ENCODE assay signal across 1 cellular context in the genomic region with DNA sequence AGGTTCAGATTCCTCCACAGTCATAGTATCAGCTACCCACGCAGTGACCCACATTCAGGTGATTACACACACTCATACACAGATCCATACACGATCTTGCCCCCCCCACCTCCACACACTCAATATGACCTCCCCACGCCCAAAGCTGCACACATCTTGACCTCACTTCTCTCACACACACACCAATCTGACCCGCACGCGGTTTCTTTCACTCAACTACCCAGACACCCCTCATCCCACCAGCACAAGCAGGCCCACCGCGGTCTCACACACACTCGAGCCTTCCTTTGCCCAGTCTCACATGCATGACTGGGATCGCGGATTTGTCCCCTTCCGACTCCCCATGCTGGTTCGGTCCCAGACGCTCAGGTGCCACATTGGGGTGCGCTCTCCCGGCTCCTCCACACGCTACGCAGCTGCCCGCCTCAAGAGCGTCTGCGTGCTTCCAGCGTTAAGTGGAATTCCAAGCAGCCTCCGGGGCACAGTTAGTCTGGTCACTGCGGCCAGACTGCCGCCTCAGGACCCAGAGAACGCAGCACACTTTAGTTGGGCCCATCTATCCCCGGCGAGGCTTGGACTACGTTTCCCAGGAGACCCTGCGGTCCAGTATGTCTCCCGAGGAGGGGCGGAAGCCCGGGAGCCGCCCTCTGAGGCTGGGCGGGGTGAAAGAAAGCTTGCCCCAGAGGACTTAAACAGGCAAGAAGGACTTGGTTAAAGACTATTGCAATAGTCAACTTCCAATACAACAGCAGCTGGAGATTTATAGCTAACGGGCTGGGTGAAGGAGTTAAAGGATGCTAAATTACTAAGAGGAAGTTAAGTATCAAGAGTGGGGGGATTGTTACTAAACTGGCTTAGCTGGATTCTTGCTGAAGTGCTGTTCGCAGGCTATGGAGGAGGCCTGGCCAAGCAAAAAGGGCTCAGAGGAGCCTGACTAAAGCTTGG.
TF ChIP-seq lines count a peak whose summit lies in the region.

No MANE protein-coding gene starts in this region.

TF ChIP-seq in HEK293, 187 proteins besides CTCF, POLR2A, EP300 and RAD21 (continued from another document and continues in another):
- TF ChIP-seq, protein P1, sequence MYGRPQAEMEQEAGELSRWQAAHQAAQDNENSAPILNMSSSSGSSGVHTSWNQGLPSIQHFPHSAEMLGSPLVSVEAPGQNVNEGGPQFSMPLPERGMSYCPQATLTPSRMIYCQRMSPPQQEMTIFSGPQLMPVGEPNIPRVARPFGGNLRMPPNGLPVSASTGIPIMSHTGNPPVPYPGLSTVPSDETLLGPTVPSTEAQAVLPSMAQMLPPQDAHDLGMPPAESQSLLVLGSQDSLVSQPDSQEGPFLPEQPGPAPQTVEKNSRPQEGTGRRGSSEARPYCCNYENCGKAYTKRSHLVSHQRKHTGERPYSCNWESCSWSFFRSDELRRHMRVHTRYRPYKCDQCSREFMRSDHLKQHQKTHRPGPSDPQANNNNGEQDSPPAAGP (tag by site-specific recombination; IDR thresholded peaks at IDR 0.05): peak; percentile 85
- TF ChIP-seq ZNF37A (tag by site-specific recombination; IDR thresholded peaks at IDR 0.05) (no peak), GFI1B (tag by site-specific recombination; IDR thresholded peaks at IDR 0.05) (0 out of 2 replicates have a peak, but pooled peaks have one; percentile 6), ZNF169 (tag by site-specific recombination; IDR thresholded peaks at IDR 0.05) (peak; percentile 86), ZNF843 (tag by site-specific recombination; IDR thresholded peaks at IDR 0.05) (peak; percentile 66), ZNF530 (tag by site-specific recombination; IDR thresholded peaks at IDR 0.05; ENCODE audit: low read depth) (peak; percentile 26; the same call in 1 of the 2 replicates), ZNF658 (tag by site-specific recombination; IDR thresholded peaks at IDR 0.05) (peak; percentile 60; the same call in 1 of the 2 replicates), ZNF133 (tag by site-specific recombination; IDR thresholded peaks at IDR 0.05) (no peak; the same call in none of the 2 replicates), SP2 (tag by site-specific recombination; IDR thresholded peaks at IDR 0.05) (peak; percentile 77), ZNF19 (tag by site-specific recombination; IDR thresholded peaks at IDR 0.05; ENCODE audit: low read depth) (no peak), MEIS1 (CRISPR knock-in tag; IDR thresholded peaks at IDR 0.05; ENCODE audit: borderline replicate concordance) (no peak), ZBTB48 (tag by site-specific recombination; IDR thresholded peaks at IDR 0.05) (peak; percentile 90), ZNF223 (tag by site-specific recombination; IDR thresholded peaks at IDR 0.05) (0 out of 2 replicates have a peak, but pooled peaks have one; percentile 32), ZNF76 (tag by site-specific recombination; IDR thresholded peaks at IDR 0.05; ENCODE audit: borderline replicate concordance, low read depth) (peak; percentile 97), ZBTB21 (tag by site-specific recombination; IDR thresholded peaks at IDR 0.05) (peak; percentile 74), ZNF341 (tag by site-specific recombination; IDR thresholded peaks at IDR 0.05; ENCODE audit: low read depth) (peak; percentile 73), GLI2 (tag by site-specific recombination; IDR thresholded peaks at IDR 0.05; ENCODE audit: borderline replicate concordance, low read depth) (no peak), ZNF558 (tag by site-specific recombination; IDR thresholded peaks at IDR 0.05) (peak; percentile 84), ZNF302 (tag by site-specific recombination; IDR thresholded peaks at IDR 0.05; ENCODE audit: low read depth) (no peak), SCRT2 (tag by site-specific recombination; IDR thresholded peaks at IDR 0.05) (no peak), ZNF621 (tag by site-specific recombination; IDR thresholded peaks at IDR 0.05) (no peak), ZNF239 (tag by site-specific recombination; IDR thresholded peaks at IDR 0.05) (peak; percentile 70; the same call in 1 of the 2 replicates), ZNF433 (tag by site-specific recombination; IDR thresholded peaks at IDR 0.05; ENCODE audit: low read depth) (no peak), ZNF426 (tag by site-specific recombination; IDR thresholded peaks at IDR 0.05) (no peak), ZBTB17 (tag by site-specific recombination; IDR thresholded peaks at IDR 0.05) (peak; percentile 98), ZNF792 (tag by site-specific recombination; IDR thresholded peaks at IDR 0.05) (peak; percentile 94), ZNF707 (tag by site-specific recombination; IDR thresholded peaks at IDR 0.05) (peak; percentile 98)
- TF ChIP-seq, protein P2, sequence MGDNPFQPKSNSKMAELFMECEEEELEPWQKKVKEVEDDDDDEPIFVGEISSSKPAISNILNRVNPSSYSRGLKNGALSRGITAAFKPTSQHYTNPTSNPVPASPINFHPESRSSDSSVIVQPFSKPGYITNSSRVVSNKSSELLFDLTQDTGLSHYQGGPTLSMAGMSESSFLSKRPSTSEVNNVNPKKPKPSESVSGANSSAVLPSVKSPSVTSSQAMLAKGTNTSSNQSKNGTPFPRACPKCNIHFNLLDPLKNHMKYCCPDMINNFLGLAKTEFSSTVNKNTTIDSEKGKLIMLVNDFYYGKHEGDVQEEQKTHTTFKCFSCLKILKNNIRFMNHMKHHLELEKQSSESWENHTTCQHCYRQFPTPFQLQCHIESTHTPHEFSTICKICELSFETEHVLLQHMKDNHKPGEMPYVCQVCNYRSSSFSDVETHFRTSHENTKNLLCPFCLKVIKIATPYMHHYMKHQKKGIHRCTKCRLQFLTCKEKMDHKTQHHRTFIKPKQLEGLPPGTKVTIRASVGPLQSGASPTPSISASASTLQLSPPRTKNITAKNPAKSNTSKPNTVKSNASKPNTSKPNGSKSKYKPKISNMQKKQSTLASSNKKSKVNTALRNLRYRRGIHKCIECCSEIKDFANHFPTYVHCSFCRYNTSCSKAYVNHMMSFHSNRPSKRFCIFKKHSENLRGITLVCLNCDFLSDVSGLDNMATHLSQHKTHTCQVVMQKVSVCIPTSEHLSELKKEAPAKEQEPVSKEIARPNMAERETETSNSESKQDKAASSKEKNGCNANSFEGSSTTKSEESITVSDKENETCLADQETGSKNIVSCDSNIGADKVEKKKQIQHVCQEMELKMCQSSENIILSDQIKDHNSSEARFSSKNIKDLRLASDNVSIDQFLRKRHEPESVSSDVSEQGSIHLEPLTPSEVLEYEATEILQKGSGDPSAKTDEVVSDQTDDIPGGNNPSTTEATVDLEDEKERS (tag by site-specific recombination; IDR thresholded peaks at IDR 0.05): peak; percentile 96
- TF ChIP-seq, protein P3, sequence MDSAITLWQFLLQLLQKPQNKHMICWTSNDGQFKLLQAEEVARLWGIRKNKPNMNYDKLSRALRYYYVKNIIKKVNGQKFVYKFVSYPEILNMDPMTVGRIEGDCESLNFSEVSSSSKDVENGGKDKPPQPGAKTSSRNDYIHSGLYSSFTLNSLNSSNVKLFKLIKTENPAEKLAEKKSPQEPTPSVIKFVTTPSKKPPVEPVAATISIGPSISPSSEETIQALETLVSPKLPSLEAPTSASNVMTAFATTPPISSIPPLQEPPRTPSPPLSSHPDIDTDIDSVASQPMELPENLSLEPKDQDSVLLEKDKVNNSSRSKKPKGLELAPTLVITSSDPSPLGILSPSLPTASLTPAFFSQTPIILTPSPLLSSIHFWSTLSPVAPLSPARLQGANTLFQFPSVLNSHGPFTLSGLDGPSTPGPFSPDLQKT (IDR thresholded peaks at IDR 0.05; ENCODE audit: borderline replicate concordance, low read depth, low read length): peak; percentile 83
- TF ChIP-seq, protein P4, sequence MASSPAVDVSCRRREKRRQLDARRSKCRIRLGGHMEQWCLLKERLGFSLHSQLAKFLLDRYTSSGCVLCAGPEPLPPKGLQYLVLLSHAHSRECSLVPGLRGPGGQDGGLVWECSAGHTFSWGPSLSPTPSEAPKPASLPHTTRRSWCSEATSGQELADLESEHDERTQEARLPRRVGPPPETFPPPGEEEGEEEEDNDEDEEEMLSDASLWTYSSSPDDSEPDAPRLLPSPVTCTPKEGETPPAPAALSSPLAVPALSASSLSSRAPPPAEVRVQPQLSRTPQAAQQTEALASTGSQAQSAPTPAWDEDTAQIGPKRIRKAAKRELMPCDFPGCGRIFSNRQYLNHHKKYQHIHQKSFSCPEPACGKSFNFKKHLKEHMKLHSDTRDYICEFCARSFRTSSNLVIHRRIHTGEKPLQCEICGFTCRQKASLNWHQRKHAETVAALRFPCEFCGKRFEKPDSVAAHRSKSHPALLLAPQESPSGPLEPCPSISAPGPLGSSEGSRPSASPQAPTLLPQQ (tag by site-specific recombination; IDR thresholded peaks at IDR 0.05): peak; percentile 96
- TF ChIP-seq, protein P5, sequence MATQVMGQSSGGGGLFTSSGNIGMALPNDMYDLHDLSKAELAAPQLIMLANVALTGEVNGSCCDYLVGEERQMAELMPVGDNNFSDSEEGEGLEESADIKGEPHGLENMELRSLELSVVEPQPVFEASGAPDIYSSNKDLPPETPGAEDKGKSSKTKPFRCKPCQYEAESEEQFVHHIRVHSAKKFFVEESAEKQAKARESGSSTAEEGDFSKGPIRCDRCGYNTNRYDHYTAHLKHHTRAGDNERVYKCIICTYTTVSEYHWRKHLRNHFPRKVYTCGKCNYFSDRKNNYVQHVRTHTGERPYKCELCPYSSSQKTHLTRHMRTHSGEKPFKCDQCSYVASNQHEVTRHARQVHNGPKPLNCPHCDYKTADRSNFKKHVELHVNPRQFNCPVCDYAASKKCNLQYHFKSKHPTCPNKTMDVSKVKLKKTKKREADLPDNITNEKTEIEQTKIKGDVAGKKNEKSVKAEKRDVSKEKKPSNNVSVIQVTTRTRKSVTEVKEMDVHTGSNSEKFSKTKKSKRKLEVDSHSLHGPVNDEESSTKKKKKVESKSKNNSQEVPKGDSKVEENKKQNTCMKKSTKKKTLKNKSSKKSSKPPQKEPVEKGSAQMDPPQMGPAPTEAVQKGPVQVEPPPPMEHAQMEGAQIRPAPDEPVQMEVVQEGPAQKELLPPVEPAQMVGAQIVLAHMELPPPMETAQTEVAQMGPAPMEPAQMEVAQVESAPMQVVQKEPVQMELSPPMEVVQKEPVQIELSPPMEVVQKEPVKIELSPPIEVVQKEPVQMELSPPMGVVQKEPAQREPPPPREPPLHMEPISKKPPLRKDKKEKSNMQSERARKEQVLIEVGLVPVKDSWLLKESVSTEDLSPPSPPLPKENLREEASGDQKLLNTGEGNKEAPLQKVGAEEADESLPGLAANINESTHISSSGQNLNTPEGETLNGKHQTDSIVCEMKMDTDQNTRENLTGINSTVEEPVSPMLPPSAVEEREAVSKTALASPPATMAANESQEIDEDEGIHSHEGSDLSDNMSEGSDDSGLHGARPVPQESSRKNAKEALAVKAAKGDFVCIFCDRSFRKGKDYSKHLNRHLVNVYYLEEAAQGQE (tag by site-specific recombination; IDR thresholded peaks at IDR 0.05): peak; percentile 46; the same call in 1 of the 2 replicates
- TF ChIP-seq, protein P6, sequence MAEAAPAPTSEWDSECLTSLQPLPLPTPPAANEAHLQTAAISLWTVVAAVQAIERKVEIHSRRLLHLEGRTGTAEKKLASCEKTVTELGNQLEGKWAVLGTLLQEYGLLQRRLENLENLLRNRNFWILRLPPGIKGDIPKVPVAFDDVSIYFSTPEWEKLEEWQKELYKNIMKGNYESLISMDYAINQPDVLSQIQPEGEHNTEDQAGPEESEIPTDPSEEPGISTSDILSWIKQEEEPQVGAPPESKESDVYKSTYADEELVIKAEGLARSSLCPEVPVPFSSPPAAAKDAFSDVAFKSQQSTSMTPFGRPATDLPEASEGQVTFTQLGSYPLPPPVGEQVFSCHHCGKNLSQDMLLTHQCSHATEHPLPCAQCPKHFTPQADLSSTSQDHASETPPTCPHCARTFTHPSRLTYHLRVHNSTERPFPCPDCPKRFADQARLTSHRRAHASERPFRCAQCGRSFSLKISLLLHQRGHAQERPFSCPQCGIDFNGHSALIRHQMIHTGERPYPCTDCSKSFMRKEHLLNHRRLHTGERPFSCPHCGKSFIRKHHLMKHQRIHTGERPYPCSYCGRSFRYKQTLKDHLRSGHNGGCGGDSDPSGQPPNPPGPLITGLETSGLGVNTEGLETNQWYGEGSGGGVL (tag by site-specific recombination; IDR thresholded peaks at IDR 0.05): peak; percentile 78
- TF ChIP-seq, protein P7, sequence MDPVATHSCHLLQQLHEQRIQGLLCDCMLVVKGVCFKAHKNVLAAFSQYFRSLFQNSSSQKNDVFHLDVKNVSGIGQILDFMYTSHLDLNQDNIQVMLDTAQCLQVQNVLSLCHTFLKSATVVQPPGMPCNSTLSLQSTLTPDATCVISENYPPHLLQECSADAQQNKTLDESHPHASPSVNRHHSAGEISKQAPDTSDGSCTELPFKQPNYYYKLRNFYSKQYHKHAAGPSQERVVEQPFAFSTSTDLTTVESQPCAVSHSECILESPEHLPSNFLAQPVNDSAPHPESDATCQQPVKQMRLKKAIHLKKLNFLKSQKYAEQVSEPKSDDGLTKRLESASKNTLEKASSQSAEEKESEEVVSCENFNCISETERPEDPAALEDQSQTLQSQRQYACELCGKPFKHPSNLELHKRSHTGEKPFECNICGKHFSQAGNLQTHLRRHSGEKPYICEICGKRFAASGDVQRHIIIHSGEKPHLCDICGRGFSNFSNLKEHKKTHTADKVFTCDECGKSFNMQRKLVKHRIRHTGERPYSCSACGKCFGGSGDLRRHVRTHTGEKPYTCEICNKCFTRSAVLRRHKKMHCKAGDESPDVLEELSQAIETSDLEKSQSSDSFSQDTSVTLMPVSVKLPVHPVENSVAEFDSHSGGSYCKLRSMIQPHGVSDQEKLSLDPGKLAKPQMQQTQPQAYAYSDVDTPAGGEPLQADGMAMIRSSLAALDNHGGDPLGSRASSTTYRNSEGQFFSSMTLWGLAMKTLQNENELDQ (tag by site-specific recombination; IDR thresholded peaks at IDR 0.05; ENCODE audit: low read depth): no peak
- TF ChIP-seq, protein P8, sequence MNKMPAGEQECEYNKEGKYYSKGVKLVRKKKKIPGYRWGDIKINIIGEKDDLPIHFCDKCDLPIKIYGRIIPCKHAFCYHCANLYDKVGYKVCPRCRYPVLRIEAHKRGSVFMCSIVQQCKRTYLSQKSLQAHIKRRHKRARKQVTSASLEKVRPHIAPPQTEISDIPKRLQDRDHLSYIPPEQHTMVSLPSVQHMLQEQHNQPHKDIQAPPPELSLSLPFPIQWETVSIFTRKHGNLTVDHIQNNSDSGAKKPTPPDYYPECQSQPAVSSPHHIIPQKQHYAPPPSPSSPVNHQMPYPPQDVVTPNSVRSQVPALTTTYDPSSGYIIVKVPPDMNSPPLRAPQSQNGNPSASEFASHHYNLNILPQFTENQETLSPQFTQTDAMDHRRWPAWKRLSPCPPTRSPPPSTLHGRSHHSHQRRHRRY (tag by site-specific recombination; IDR thresholded peaks at IDR 0.05): peak; percentile 90; the same call in 1 of the 2 replicates
- TF ChIP-seq, protein P9, sequence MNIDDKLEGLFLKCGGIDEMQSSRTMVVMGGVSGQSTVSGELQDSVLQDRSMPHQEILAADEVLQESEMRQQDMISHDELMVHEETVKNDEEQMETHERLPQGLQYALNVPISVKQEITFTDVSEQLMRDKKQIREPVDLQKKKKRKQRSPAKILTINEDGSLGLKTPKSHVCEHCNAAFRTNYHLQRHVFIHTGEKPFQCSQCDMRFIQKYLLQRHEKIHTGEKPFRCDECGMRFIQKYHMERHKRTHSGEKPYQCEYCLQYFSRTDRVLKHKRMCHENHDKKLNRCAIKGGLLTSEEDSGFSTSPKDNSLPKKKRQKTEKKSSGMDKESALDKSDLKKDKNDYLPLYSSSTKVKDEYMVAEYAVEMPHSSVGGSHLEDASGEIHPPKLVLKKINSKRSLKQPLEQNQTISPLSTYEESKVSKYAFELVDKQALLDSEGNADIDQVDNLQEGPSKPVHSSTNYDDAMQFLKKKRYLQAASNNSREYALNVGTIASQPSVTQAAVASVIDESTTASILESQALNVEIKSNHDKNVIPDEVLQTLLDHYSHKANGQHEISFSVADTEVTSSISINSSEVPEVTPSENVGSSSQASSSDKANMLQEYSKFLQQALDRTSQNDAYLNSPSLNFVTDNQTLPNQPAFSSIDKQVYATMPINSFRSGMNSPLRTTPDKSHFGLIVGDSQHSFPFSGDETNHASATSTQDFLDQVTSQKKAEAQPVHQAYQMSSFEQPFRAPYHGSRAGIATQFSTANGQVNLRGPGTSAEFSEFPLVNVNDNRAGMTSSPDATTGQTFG (tag by site-specific recombination; IDR thresholded peaks at IDR 0.05; ENCODE audit: borderline replicate concordance): no peak
